22 cellular contexts compared by ENCODE assay signal in genomic region chr14:34252227-34252626, GRCh38.
DNase-seq lines count a peak whose midpoint lies in the region; ATAC-seq and TF ChIP-seq lines count a peak whose summit lies in the region.
"Had no signal": no experiment of that assay in that cellular context is flagged by ENCODE, and none has a peak within 500 bp of the region (broad histone marks: within the 10 kb centered on the region; RNA-seq: fewer than 3 reads in every experiment).

No MANE protein-coding gene starts in this region.

- peak; percentile 18 for DNase-seq in RPMI7951 (ENCODE audit: low read depth)
- DNase-seq in epithelial cell of esophagus (ENCODE audit: low read depth), result peak; percentile 90
- DNase-seq in mesenchymal stem cell, result peak; percentile 57
- DNase-seq in smooth muscle cell (lab: John Stamatoyannopoulos, UW; ENCODE audit: unreplicated experiment), result no peak
- no peak for DNase-seq in DMS153 treated with DMSO at 0.1 percent for 48 hours (lab: John Stamatoyannopoulos, UW; ENCODE audit: unreplicated experiment)
- no peak for DNase-seq in mesenteric fat pad (ENCODE audit: low spot score)
- DNase-seq: activated B cell treated with CpG ODN at 0.5 μM for 24 hours; activated CD8-positive, alpha-beta T cell treated with anti-CD3 and anti-CD28 coated beads for 36 hours; activated effector memory CD4-positive, alpha-beta T cell treated with anti-CD3 and anti-CD28 coated beads, Interleukin-2, amount 50 U/mL, for 16 hours; activated T-cell treated with anti-CD3 and anti-CD28 coated beads for 4 hours; CD4-positive, alpha-beta memory T cell; GF-D8; hypothalamus; NCI-H2171; NCI-H524 treated with DMSO at 0.1 percent for 48 hours; stimulated activated CD4-positive, alpha-beta T cell treated with anti-CD3 and anti-CD28 coated beads, Interleukin-2, amount 100 ng/mL, for 24 hours; T-helper 9 cell; thyroid gland had no signal

- no peak for TF ChIP-seq CTCF in epithelial cell of esophagus (IDR thresholded peaks at IDR 0.05; ENCODE audit: insufficient read depth, low read depth, low read length, missing control alignments)
- TF ChIP-seq CTCF in smooth muscle cell (IDR thresholded peaks at IDR 0.05; ENCODE audit: borderline replicate concordance, insufficient read depth, poor library complexity, severe bottlenecking), result no peak

- H2AFZ ChIP-seq in mesenchymal stem cell (ENCODE audit: low read depth, low read length) (no peak overlapping the region), smooth muscle cell (ENCODE audit: low read depth) (no peak overlapping the region)

- H3K79me2 ChIP-seq in smooth muscle cell (ENCODE audit: low read depth), result no peaks in the 10 kb centered on the region

- no peak overlapping the region for H4K91ac ChIP-seq in mesenchymal stem cell (ENCODE audit: low read length)

- no peak overlapping the region for H3K23ac ChIP-seq in mesenchymal stem cell (ENCODE audit: low read length in 2 of 2)

- H2BK5ac ChIP-seq in mesenchymal stem cell (ENCODE audit: low read depth, low read length, poor library complexity, severe bottlenecking), result no peak overlapping the region

- H3K18ac ChIP-seq in mesenchymal stem cell (ENCODE audit: low read depth in 1 of 2, low read length in 2 of 2), result no peak overlapping the region

- no peak overlapping the region for H4K8ac ChIP-seq in mesenchymal stem cell (ENCODE audit: low read length)

- no peaks in the 10 kb centered on the region for H3K36me3 ChIP-seq in mesenchymal stem cell (ENCODE audit: control insufficient read depth in 1 of 2, insufficient read depth in 2 of 2, low read depth in 1 of 2, low read length in 2 of 2)
- H3K36me3 ChIP-seq in smooth muscle cell (ENCODE audit: low read depth), result no peaks in the 10 kb centered on the region
- H3K36me3 ChIP-seq: thyroid gland had no signal

- no peaks in the 10 kb centered on the region for H3K9me3 ChIP-seq in mesenchymal stem cell (ENCODE audit: control insufficient read depth, low read length)
- no peaks in the 10 kb centered on the region for H3K9me3 ChIP-seq in smooth muscle cell (replicated peaks; ENCODE audit: low read depth)
- H3K9me3 ChIP-seq: thyroid gland had no signal

- no peak overlapping the region for H3K4me2 ChIP-seq in mesenchymal stem cell (ENCODE audit: low read length, poor library complexity, severe bottlenecking)
- H3K4me2 ChIP-seq in smooth muscle cell, result no peak overlapping the region

- no peaks in the 10 kb centered on the region for H4K20me1 ChIP-seq in smooth muscle cell (ENCODE audit: low read depth)

- H2AK5ac ChIP-seq in mesenchymal stem cell (ENCODE audit: low read length, severe bottlenecking), result no peak overlapping the region

- H3K9ac ChIP-seq in mesenchymal stem cell (ENCODE audit: low read length) (no peak overlapping the region), smooth muscle cell (ENCODE audit: low read depth) (no peak overlapping the region)

- H3K4me1 ChIP-seq in mesenchymal stem cell (ENCODE audit: control insufficient read depth, insufficient read depth, low read depth, low read length) (no peaks in the 10 kb centered on the region), smooth muscle cell (ENCODE audit: low read depth) (no peaks in the 10 kb centered on the region)
- H3K4me1 ChIP-seq: thyroid gland had no signal

- WGBS in mesenchymal stem cell, result 55% methylated on average over 2 of the region's 2 CpGs
- 59% methylated on average over 2 of the region's 2 CpGs for WGBS in smooth muscle cell (ENCODE audit: low lambda C conversion rate)

- H2BK12ac ChIP-seq in mesenchymal stem cell (ENCODE audit: low read length in 2 of 2), result no peak overlapping the region

- no peak for ATAC-seq in GM18519 (IDR thresholded peaks at IDR 0.05; ENCODE audit: low FRiP score, unreplicated experiment)
- ATAC-seq: activated CD8-positive, alpha-beta T cell treated with anti-CD3 and anti-CD28 coated beads for 36 hours; HCT116; stimulated activated memory B cell treated with anti-CD40 and anti-IgM and Interleukin-4, amounts not matched to agents 10 μg/mL and 1 μg/mL and 100 μg/mL, for 72 hours had no signal

- no peak overlapping the region for H3K14ac ChIP-seq in mesenchymal stem cell (ENCODE audit: low read length in 2 of 2)

- no peaks in the 10 kb centered on the region for H3F3A ChIP-seq in smooth muscle cell (ENCODE audit: low read depth)

- H3K27ac ChIP-seq in mesenchymal stem cell (ENCODE audit: low read length, poor library complexity, severe bottlenecking) (no peak overlapping the region), smooth muscle cell (ENCODE audit: low read depth) (peak overlapping the region; percentile 32)
- H3K27ac ChIP-seq: RWPE1, thyroid gland had no signal

- H3K4me3 ChIP-seq in epithelial cell of esophagus (ENCODE audit: low read length) (no peak overlapping the region), mesenchymal stem cell (ENCODE audit: insufficient read depth in 1 of 2, low read depth in 1 of 2, low read length in 2 of 2) (no peak overlapping the region), smooth muscle cell (no peak overlapping the region)
- H3K4me3 ChIP-seq: thyroid gland had no signal

- no peak overlapping the region for H2BK120ac ChIP-seq in mesenchymal stem cell (ENCODE audit: low read depth, low read length)

- no peak overlapping the region for H2BK15ac ChIP-seq in mesenchymal stem cell (ENCODE audit: low read depth, poor library complexity, severe bottlenecking)

- no peak overlapping the region for H3K4ac ChIP-seq in mesenchymal stem cell (ENCODE audit: low read depth in 1 of 2, low read length in 2 of 2)

- H3K79me1 ChIP-seq in mesenchymal stem cell (replicated peaks; ENCODE audit: low read length, poor library complexity, severe bottlenecking), result no peaks in the 10 kb centered on the region

- H3K27me3 ChIP-seq in mesenchymal stem cell (ENCODE audit: control insufficient read depth in 1 of 2, insufficient read depth in 1 of 2, low read length in 2 of 2) (no peaks in the 10 kb centered on the region), smooth muscle cell (ENCODE audit: low read depth) (no peaks in the 10 kb centered on the region)
- H3K27me3 ChIP-seq: thyroid gland had no signal

Comparison
In these comparisons a context has a peak if more than half of its experiments do, and no peak if none do; other contexts are left out.
1. DNase-seq: peak in RPMI7951 (single experiment), epithelial cell of esophagus (single experiment) and mesenchymal stem cell (single experiment); none in smooth muscle cell (single experiment), DMS153 treated with DMSO at 0.1 percent for 48 hours (single experiment) and mesenteric fat pad (single experiment).